8 cellular contexts compared by ENCODE assay signal in the genomic region with DNA sequence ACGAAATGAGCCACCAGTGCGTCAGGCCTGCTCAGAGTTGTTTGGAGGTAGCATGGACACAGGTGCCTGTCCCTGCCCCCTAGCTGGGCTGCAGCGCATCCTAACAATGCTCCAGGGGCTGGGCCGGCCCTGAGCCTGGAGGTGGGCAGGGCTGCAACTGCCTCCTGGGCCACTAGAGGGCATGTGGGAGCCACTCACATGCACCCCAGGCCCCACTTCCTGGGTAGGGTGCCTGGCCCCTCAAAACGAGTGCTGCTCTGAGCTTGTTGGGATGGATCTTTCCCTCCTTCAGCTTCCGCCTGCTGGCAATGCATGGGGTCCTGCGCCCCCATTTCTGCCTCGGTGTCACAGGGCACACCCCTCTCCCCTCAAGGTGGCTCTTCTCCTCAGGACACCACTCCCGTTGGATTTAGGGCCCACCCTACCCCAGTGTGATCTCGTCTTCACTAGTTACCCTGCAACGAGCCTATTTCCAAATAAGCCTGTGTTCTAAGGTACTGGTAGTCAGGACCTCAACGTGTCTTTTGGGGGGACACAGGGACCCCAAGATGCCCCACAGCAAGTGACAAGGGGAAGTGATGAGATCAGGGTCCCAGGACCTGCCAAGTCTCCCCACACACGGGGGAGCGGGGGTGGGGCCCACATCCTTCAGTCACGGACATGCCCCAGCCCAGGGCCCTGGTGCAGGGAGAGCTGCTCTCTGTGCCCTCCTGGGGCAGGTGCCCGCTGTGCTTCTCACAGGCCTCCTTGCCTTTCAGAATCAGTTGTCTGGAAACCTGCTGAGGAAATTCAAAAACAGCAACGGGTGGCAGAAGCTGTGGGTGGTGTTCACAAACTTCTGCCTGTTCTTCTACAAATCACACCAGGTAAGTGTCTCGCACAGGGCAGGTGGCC.
DNase-seq lines count a peak whose midpoint lies in the region; ATAC-seq and TF ChIP-seq lines count a peak whose summit lies in the region.

No MANE protein-coding gene starts in this region.

- ATAC-seq in GM21529 (IDR thresholded peaks at IDR 0.05; ENCODE audit: unreplicated experiment) (peak; percentile 82), T-cell (replicated peaks in 1 of 4) (peak; percentile 92 to 95 (median 95))
- peak; percentile 91 for ATAC-seq in activated naive CD8-positive, alpha-beta T cell treated with anti-CD3 and anti-CD28 coated beads, Interleukin-2, amount 50 U/mL, for 24 hours

- H3K36me3 ChIP-seq in right atrium auricular region (peaks cover 25% of the 10 kb centered on the region), spleen (peaks cover 0 to 54% (median 17%) of the 10 kb centered on the region in 6 donors)

- 12 to 32% (median 18%) methylated on average over 12 to 18 of the region's 18 CpGs for WGBS in spleen, 5 donors

- peak overlapping the region in 3 of 4 donors; percentile 15 to 80 (median 74) for H3K4me3 Mint-ChIP-seq in IgD-negative memory B cell
- H3K4me3 Mint-ChIP-seq in T-cell, result peak overlapping the region in 2 of 3 donors; percentile 18 to 58
- H3K4me3 Mint-ChIP-seq in activated naive CD8-positive, alpha-beta T cell treated with anti-CD3 and anti-CD28 coated beads, Interleukin-2, amount 50 U/mL, for 24 hours, result no peak overlapping the region

- H3K27ac Mint-ChIP-seq in IgD-negative memory B cell (peak overlapping the region; percentile 76 to 88 (median 88)), T-cell (peak overlapping the region; percentile 91 to 93)
- H3K27ac Mint-ChIP-seq in activated naive CD8-positive, alpha-beta T cell treated with anti-CD3 and anti-CD28 coated beads, Interleukin-2, amount 50 U/mL, for 24 hours, result peak overlapping the region; percentile 64

- H3K27me3 ChIP-seq in right atrium auricular region (no peaks in the 10 kb centered on the region), spleen (replicated peaks in 1 of 7) (no peaks in the 10 kb centered on the region)

- TF ChIP-seq POLR2A in spleen (IDR thresholded peaks at IDR 0.05), result no peak

- DNase-seq in GDM1 (lab: John Stamatoyannopoulos, UW) (peak; percentile 55), T-cell (peak; percentile 49 to 83 (median 75)), right atrium auricular region (ENCODE audit: low spot score) (no peak), spleen (peak; percentile 93), dedifferentiated amniotic fluid mesenchymal stem cell (ENCODE audit: extremely low spot score) (no peak)
- DNase-seq in activated naive CD8-positive, alpha-beta T cell treated with anti-CD3 and anti-CD28 coated beads, Interleukin-2, amount 50 U/mL, for 24 hours, result peak; percentile 83

- TF ChIP-seq CTCF in right atrium auricular region (IDR thresholded peaks at IDR 0.05) (peak; percentile 93 to 99), spleen (IDR thresholded peaks at IDR 0.05 in 8 of 11, conservative IDR thresholded peaks at IDR 0.05 in 3 of 11) (peak; percentile 93 to 99 (median 98))

- H3K36me3 Mint-ChIP-seq in IgD-negative memory B cell (peaks cover 3% of the 10 kb centered on the region), T-cell (peaks cover 15% of the 10 kb centered on the region)
- peaks cover 3% of the 10 kb centered on the region for H3K36me3 Mint-ChIP-seq in activated naive CD8-positive, alpha-beta T cell treated with anti-CD3 and anti-CD28 coated beads, Interleukin-2, amount 50 U/mL, for 24 hours (ENCODE audit: low read depth)

- H3K4me1 Mint-ChIP-seq in IgD-negative memory B cell (peaks cover 6 to 19% (median 19%) of the 10 kb centered on the region in 3 donors), T-cell (peaks cover 11 to 18% (median 18%) of the 10 kb centered on the region in 3 donors)
- peaks cover 10% of the 10 kb centered on the region for H3K4me1 Mint-ChIP-seq in activated naive CD8-positive, alpha-beta T cell treated with anti-CD3 and anti-CD28 coated beads, Interleukin-2, amount 50 U/mL, for 24 hours

- no peaks in the 10 kb centered on the region for H3K27me3 Mint-ChIP-seq in IgD-negative memory B cell
- H3K27me3 Mint-ChIP-seq in T-cell, result no peaks in the 10 kb centered on the region
- no peaks in the 10 kb centered on the region for H3K27me3 Mint-ChIP-seq in activated naive CD8-positive, alpha-beta T cell treated with anti-CD3 and anti-CD28 coated beads, Interleukin-2, amount 50 U/mL, for 24 hours

- H3K4me1 ChIP-seq in right atrium auricular region, result peaks cover 0 to 23% of the 10 kb centered on the region in 2 donors
- H3K4me1 ChIP-seq in spleen, result peaks cover 0 to 37% (median 14%) of the 10 kb centered on the region in 6 donors

- no peaks in the 10 kb centered on the region for H3K9me3 ChIP-seq in right atrium auricular region
- no peaks in the 10 kb centered on the region for H3K9me3 ChIP-seq in spleen

- peak overlapping the region in 1 of 2 donors; percentile 43 for H3K27ac ChIP-seq in right atrium auricular region
- peak overlapping the region in 7 of 8 donors; percentile 36 to 69 (median 60) for H3K27ac ChIP-seq in spleen

- H3K4me3 ChIP-seq in right atrium auricular region, result no peak overlapping the region
- H3K4me3 ChIP-seq in spleen, result no peak overlapping the region

- intact Hi-C loops in spleen (cut with DNase I; ENCODE audit: low total_unique reads), result loop anchor here (5.0 kb wide), 2 partner anchors 207 to 227 kb away; no protein-coding TSS in a partner anchor

- POLR2A ChIA-PET in T-cell (lab: Charles Lee), result interaction anchor here in 1 of 2 donors (0.6 kb wide), 1 partner anchor 541 kb away, joined by 3 read pairs; no protein-coding TSS in a partner anchor

- CTCF ChIA-PET in T-cell (lab: Charles Lee), result interaction anchor here (0.5 to 3.1 kb wide), 31 partner anchors 9 to 1078 kb away, joined by 3 to 49 read pairs (median 4); no protein-coding TSS in a partner anchor

- H3K9me3 Mint-ChIP-seq in IgD-negative memory B cell (no peaks in the 10 kb centered on the region), T-cell (no peaks in the 10 kb centered on the region)
- H3K9me3 Mint-ChIP-seq in activated naive CD8-positive, alpha-beta T cell treated with anti-CD3 and anti-CD28 coated beads, Interleukin-2, amount 50 U/mL, for 24 hours, result no peaks in the 10 kb centered on the region

Comparison
In these comparisons a context has a peak if more than half of its experiments do, and no peak if none do; other contexts are left out.
1. DNase-seq: peak in GDM1 (single experiment), T-cell (34 of 34), activated naive CD8-positive, alpha-beta T cell treated with anti-CD3 and anti-CD28 coated beads, Interleukin-2, amount 50 U/mL, for 24 hours (single experiment) and spleen (single experiment); none in right atrium auricular region (single experiment) and dedifferentiated amniotic fluid mesenchymal stem cell (single experiment).
2. Peak in every context shown above with its lines, with median percentiles within 50 percentile points of each other: ATAC-seq and H3K27ac Mint-ChIP-seq.